ENCODE assay signal across 14 cellular contexts in genomic region chr2:161994766-161995165, GRCh38.
DNase-seq lines count a peak whose midpoint lies in the region; ATAC-seq and TF ChIP-seq lines count a peak whose summit lies in the region.
"Had no signal": no experiment of that assay in that cellular context is flagged by ENCODE, and none has a peak within 500 bp of the region (broad histone marks: within the 10 kb centered on the region; RNA-seq: fewer than 3 reads in every experiment).

No MANE protein-coding gene starts in this region.

- no peaks in the 10 kb centered on the region for H3K9me3 Mint-ChIP-seq in activated CD4-positive, alpha-beta T cell treated with anti-CD3 and anti-CD28 coated beads for 36 hours (ENCODE audit: low read depth)
- no peaks in the 10 kb centered on the region for H3K9me3 Mint-ChIP-seq in activated CD4-positive, alpha-beta memory T cell treated with anti-CD3 and anti-CD28 coated beads for 36 hours

- WGBS in IMR-90 (ENCODE audit: extremely low coverage in 2 of 2, insufficient read length in 1 of 2), 2 experiments, result no CpG with 5 or more reads among the region's 4 CpGs

- H3K9ac ChIP-seq in IMR-90 (ENCODE audit: low read depth, low read length) (no peak overlapping the region), endocrine pancreas (ENCODE audit: control insufficient read depth, insufficient read depth, low read length) (no peak overlapping the region), Karpas-422 (ENCODE audit: low read length) (no peak overlapping the region)

- H4K20me1 ChIP-seq in IMR-90 (ENCODE audit: insufficient read depth, low read length) (no peaks in the 10 kb centered on the region), Karpas-422 (ENCODE audit: insufficient read depth, low read depth, low read length) (no peaks in the 10 kb centered on the region)

- H3K36me3 Mint-ChIP-seq in activated CD4-positive, alpha-beta T cell treated with anti-CD3 and anti-CD28 coated beads for 36 hours (ENCODE audit: low read depth), result peaks cover 8% of the 10 kb centered on the region
- peaks cover 16% of the 10 kb centered on the region for H3K36me3 Mint-ChIP-seq in activated CD4-positive, alpha-beta memory T cell treated with anti-CD3 and anti-CD28 coated beads for 36 hours

- H4K8ac ChIP-seq in IMR-90 (ENCODE audit: low read depth in 2 of 2, low read length in 2 of 2), result no peak overlapping the region

- H3K56ac ChIP-seq in IMR-90 (ENCODE audit: extremely low read depth, insufficient read depth, low read length), result no peak overlapping the region

- no peak overlapping the region for H2BK5ac ChIP-seq in IMR-90 (ENCODE audit: low read depth, low read length, poor library complexity, severe bottlenecking)

- H3K4me1 ChIP-seq in IMR-90 (ENCODE audit: control insufficient read depth, insufficient read depth, low read length) (peaks cover 6% of the 10 kb centered on the region), endocrine pancreas (ENCODE audit: control insufficient read depth, insufficient read depth, low read length) (peaks cover 24% of the 10 kb centered on the region), Karpas-422 (ENCODE audit: low read length) (no peaks in the 10 kb centered on the region)

- no peak overlapping the region for H3K27ac ChIP-seq in IMR-90 (ENCODE audit: insufficient read depth, low read length)
- no peak overlapping the region for H3K27ac ChIP-seq in Karpas-422 (ENCODE audit: low read length)
- H3K27ac ChIP-seq: HL-60 had no signal

- in situ Hi-C loops in IMR-90 (cut with MboI; ENCODE audit: low sequenced_read_pairs), result loop anchor here (25.0 kb wide), 1 partner anchor 318 kb away; the partner anchor contains the start of gene IFIH1

- no peak overlapping the region for H2AK5ac ChIP-seq in IMR-90 (ENCODE audit: low read depth, low read length)

- no peaks in the 10 kb centered on the region for H3K9me2 ChIP-seq in Karpas-422 (replicated peaks; ENCODE audit: insufficient read depth, low read length)

- H3K36me3 ChIP-seq in IMR-90 (ENCODE audit: control insufficient read depth, insufficient read depth, low read length) (peaks cover 10% of the 10 kb centered on the region), endocrine pancreas (ENCODE audit: control insufficient read depth, insufficient read depth, low read length) (no peaks in the 10 kb centered on the region), Karpas-422 (ENCODE audit: insufficient read depth, low read length) (no peaks in the 10 kb centered on the region)

- no peaks in the 10 kb centered on the region for H3K9me1 ChIP-seq in IMR-90 (ENCODE audit: insufficient read depth, low read length)

- H3K4ac ChIP-seq in IMR-90 (ENCODE audit: low read depth, low read length), result no peak overlapping the region

- H4K5ac ChIP-seq in IMR-90 (ENCODE audit: low read depth, low read length), result no peak overlapping the region

- no peaks in the 10 kb centered on the region for H3K9me3 ChIP-seq in IMR-90 (ENCODE audit: control insufficient read depth, insufficient read depth, low read length)
- H3K9me3 ChIP-seq in endocrine pancreas (ENCODE audit: control insufficient read depth, low read length), result no peaks in the 10 kb centered on the region
- no peaks in the 10 kb centered on the region for H3K9me3 ChIP-seq in Karpas-422 (ENCODE audit: low read length)

- H3K4me3 Mint-ChIP-seq in activated CD4-positive, alpha-beta T cell treated with anti-CD3 and anti-CD28 coated beads for 36 hours, result peak overlapping the region; percentile 55
- peak overlapping the region; percentile 59 for H3K4me3 Mint-ChIP-seq in activated CD4-positive, alpha-beta memory T cell treated with anti-CD3 and anti-CD28 coated beads for 36 hours

- H2BK20ac ChIP-seq in IMR-90 (ENCODE audit: low read depth, low read length), result no peak overlapping the region

- peak overlapping the region; percentile 81 for H3K27ac Mint-ChIP-seq in activated CD4-positive, alpha-beta T cell treated with anti-CD3 and anti-CD28 coated beads for 36 hours
- peak overlapping the region; percentile 92 for H3K27ac Mint-ChIP-seq in activated CD4-positive, alpha-beta memory T cell treated with anti-CD3 and anti-CD28 coated beads for 36 hours

- H4K91ac ChIP-seq in IMR-90 (ENCODE audit: insufficient read depth, low read depth, low read length), result no peak overlapping the region

- BruUV-seq in IMR-90 (replicated peaks; lab: Mats Ljungman, UMichigan), result no TSS peak

- POLR2A ChIA-PET in activated CD4-positive, alpha-beta T cell treated with anti-CD3 and anti-CD28 coated beads for 36 hours (lab: Charles Lee), result no interaction called here
- POLR2A ChIA-PET in IMR-90 (lab: Charles Lee; ENCODE audit: unreplicated experiment), result no interaction called here
- POLR2A ChIA-PET in activated CD4-positive, alpha-beta memory T cell treated with anti-CD3 and anti-CD28 coated beads for 36 hours (lab: Charles Lee), result no interaction called here

- DNase-seq in activated CD4-positive, alpha-beta T cell treated with anti-CD3 and anti-CD28 coated beads for 36 hours, result no peak
- no peak for DNase-seq in activated CD4-positive, alpha-beta T cell treated with anti-CD3 and anti-CD28 coated beads for 4 hours
- DNase-seq in IMR-90 (no peak), retina (no peak), Karpas-422 (no peak)
- DNase-seq in activated CD4-positive, alpha-beta memory T cell treated with anti-CD3 and anti-CD28 coated beads for 36 hours, result no peak
- DNase-seq: foreskin melanocyte; HCEC 1CT; NCI-H1436 treated with DMSO at 0.1 percent for 48 hours; Right ventricle myocardium superior; stimulated activated naive CD4-positive, alpha-beta T cell treated with Interleukin-2 at 50 U/mL for 16 hours had no signal

- H3K4me1 Mint-ChIP-seq in activated CD4-positive, alpha-beta T cell treated with anti-CD3 and anti-CD28 coated beads for 36 hours, result peaks cover 57% of the 10 kb centered on the region
- peaks cover 58% of the 10 kb centered on the region for H3K4me1 Mint-ChIP-seq in activated CD4-positive, alpha-beta memory T cell treated with anti-CD3 and anti-CD28 coated beads for 36 hours (ENCODE audit: low read depth)

- no peaks in the 10 kb centered on the region for H3K27me3 ChIP-seq in IMR-90 (ENCODE audit: control insufficient read depth, insufficient read depth, low read length)
- H3K27me3 ChIP-seq in endocrine pancreas (ENCODE audit: control insufficient read depth, insufficient read depth, low read length), result no peaks in the 10 kb centered on the region
- H3K27me3 ChIP-seq in Karpas-422 (ENCODE audit: low read length), result no peaks in the 10 kb centered on the region

- 0 out of 2 replicates have a peak overlapping the region, but pooled peaks have one; percentile 37 for H3K23ac ChIP-seq in IMR-90 (ENCODE audit: low read depth, low read length)

- TF ChIP-seq RAD21 in IMR-90 (IDR thresholded peaks at IDR 0.05; ENCODE audit: low read length), result no peak

- no peak for ATAC-seq in activated CD4-positive, alpha-beta T cell treated with anti-CD3 and anti-CD28 coated beads for 36 hours
- ATAC-seq in IMR-90 (ENCODE audit: low read depth) (no peak), HG03354 (IDR thresholded peaks at IDR 0.05; ENCODE audit: poor library complexity, severe bottlenecking, unreplicated experiment) (no peak)

- no peaks in the 10 kb centered on the region for H3K27me3 Mint-ChIP-seq in activated CD4-positive, alpha-beta T cell treated with anti-CD3 and anti-CD28 coated beads for 36 hours
- no peaks in the 10 kb centered on the region for H3K27me3 Mint-ChIP-seq in activated CD4-positive, alpha-beta memory T cell treated with anti-CD3 and anti-CD28 coated beads for 36 hours

- no peak overlapping the region for H3K4me3 ChIP-seq in IMR-90 (ENCODE audit: insufficient read depth, low read depth, low read length)
- H3K4me3 ChIP-seq in endocrine pancreas (ENCODE audit: control insufficient read depth, insufficient read depth, low read length), result peak overlapping the region; percentile 53
- H3K4me3 ChIP-seq in Karpas-422 (ENCODE audit: low read length), result no peak overlapping the region

- no peaks in the 10 kb centered on the region for H3K79me2 ChIP-seq in Karpas-422 (ENCODE audit: low read length)

- intact Hi-C loops in activated CD4-positive, alpha-beta T cell treated with anti-CD3 and anti-CD28 coated beads for 36 hours (cut with DNase I, micrococcal nuclease), result loop anchor here (1.0 to 5.0 kb wide), 3 partner anchors 11 to 128 kb away; partner anchors contain the start of gene DPP4 (in 1 of the 2)
- intact Hi-C loops in IMR-90 (cut with micrococcal nuclease), result loop anchor here (5.0 kb wide), 1 partner anchor 58 kb away; no protein-coding TSS in a partner anchor
- intact Hi-C loops in activated CD4-positive, alpha-beta memory T cell treated with anti-CD3 and anti-CD28 coated beads for 36 hours (cut with micrococcal nuclease), result loop anchor here (5.0 to 10.0 kb wide), 3 partner anchors 128 to 830 kb away; partner anchors contain the start of genes IFIH1 and TANK

- H2AFZ ChIP-seq in IMR-90 (replicated peaks; ENCODE audit: low read length, poor library complexity) (no peak overlapping the region), Karpas-422 (ENCODE audit: low read length) (no peak overlapping the region)

- no peak overlapping the region for H3K18ac ChIP-seq in IMR-90 (ENCODE audit: low read depth, low read length)

- H3K14ac ChIP-seq in IMR-90 (replicated peaks; ENCODE audit: low read depth, low read length), result no peak overlapping the region

- no peaks in the 10 kb centered on the region for H3K79me1 ChIP-seq in IMR-90 (ENCODE audit: low read depth in 1 of 2, low read length in 2 of 2)

- CTCF ChIA-PET in activated CD4-positive, alpha-beta T cell treated with anti-CD3 and anti-CD28 coated beads for 36 hours (lab: Charles Lee), result interaction anchor here (0.9 to 3.4 kb wide), 7 partner anchors 12 to 229 kb away, joined by 3 to 21 read pairs (median 4); no protein-coding TSS in a partner anchor
- CTCF ChIA-PET in IMR-90 (lab: Yijun Ruan, JAX), result no interaction called here
- CTCF ChIA-PET in activated CD4-positive, alpha-beta memory T cell treated with anti-CD3 and anti-CD28 coated beads for 36 hours (lab: Charles Lee), result no interaction called here

- TF ChIP-seq CTCF in IMR-90 (conservative IDR thresholded peaks at IDR 0.05; ENCODE audit: low read depth, low read length), result no peak

- H2BK120ac ChIP-seq in IMR-90 (ENCODE audit: low read depth, low read length), result no peak overlapping the region

- no peak for TF ChIP-seq POLR2A in IMR-90 (IDR thresholded peaks at IDR 0.05; ENCODE audit: low read depth, low read length)

- no peak overlapping the region for H2BK15ac ChIP-seq in IMR-90 (ENCODE audit: low read depth, low read length)

- H3K4me2 ChIP-seq in IMR-90 (ENCODE audit: low read depth, low read length) (peak overlapping the region; percentile 25; the same call in 1 of the 2 replicates), Karpas-422 (ENCODE audit: low read depth, low read length, poor library complexity, severe bottlenecking) (no peak overlapping the region)

- no peak overlapping the region for H2AK9ac ChIP-seq in IMR-90 (replicated peaks; ENCODE audit: low read depth, low read length, poor library complexity)

- dilution Hi-C loops in IMR-90 (cut with HindIII; ENCODE audit: low sequenced_read_pairs, unreplicated experiment), result no loop called here

TF ChIP-seq in IMR-90, 13 proteins besides CTCF, POLR2A, EP300 and RAD21 (continues in another document):
- TF ChIP-seq BHLHE40 (IDR thresholded peaks at IDR 0.05; ENCODE audit: low read depth, low read length), result no peak
- TF ChIP-seq MAZ (IDR thresholded peaks at IDR 0.05; ENCODE audit: borderline replicate concordance, low read depth, low read length), result no peak
- TF ChIP-seq SMC3 (IDR thresholded peaks at IDR 0.05; ENCODE audit: low read depth, low read length), result no peak
- TF ChIP-seq CEBPB (IDR thresholded peaks at IDR 0.05; ENCODE audit: low read depth, low read length), result no peak
